ENCODE assay signal across 14 cellular contexts in the genomic region with DNA sequence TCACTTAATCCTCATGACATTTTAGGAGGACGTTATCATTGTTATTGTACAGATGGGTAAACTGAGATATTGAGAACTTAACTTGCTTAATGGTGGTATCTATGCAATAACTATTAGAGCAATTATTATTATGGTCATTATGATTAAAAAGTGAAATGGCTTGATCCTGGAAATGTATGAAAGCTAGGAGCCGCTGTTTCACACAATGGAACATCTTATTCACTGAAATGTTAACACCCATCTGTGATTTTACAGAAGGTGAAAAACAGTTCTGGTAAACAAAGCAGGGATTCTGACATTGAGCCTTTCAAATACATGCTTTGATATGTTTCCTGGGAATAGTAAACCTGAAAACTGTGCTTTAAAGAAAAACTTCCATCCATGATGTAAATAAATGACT.
DNase-seq lines count a peak whose midpoint lies in the region; ATAC-seq, FAIRE-seq and TF ChIP-seq lines count a peak whose summit lies in the region.
"Had no signal": no experiment of that assay in that cellular context is flagged by ENCODE, and none has a peak within 500 bp of the region (broad histone marks: within the 10 kb centered on the region; RNA-seq: fewer than 3 reads in every experiment).

No MANE protein-coding gene starts in this region.

- no peak for FAIRE-seq in pancreas (lab: Jason Lieb, UNC)
- FAIRE-seq: GM12891, H54 had no signal

- DNase-seq in left ventricle myocardium inferior, result no peak
- no peak for DNase-seq in left ventricle myocardium superior
- DNase-seq in NCI-H1930 (lab: John Stamatoyannopoulos, UW), result peak; percentile 36 to 79
- DNase-seq in endodermal cell, result no peak
- no peak for DNase-seq in pancreas
- DNase-seq in NCI-H2171 treated with DMSO at 0.1 percent for 48 hours (lab: John Stamatoyannopoulos, UW), result no peak
- DNase-seq in GM10266 (ENCODE audit: extremely low spot score), result no peak
- no peak for DNase-seq in occipital lobe (lab: John Stamatoyannopoulos, UW)
- DNase-seq: 8988T; CD4-positive, CD25-positive, alpha-beta regulatory T cell; DMS79 had no signal

- H3K9me3 ChIP-seq in left ventricle myocardium inferior (replicated peaks) (no peaks in the 10 kb centered on the region), endodermal cell (ENCODE audit: control insufficient read depth, low read length) (no peaks in the 10 kb centered on the region), pancreas (no peaks in the 10 kb centered on the region)
- H3K9me3 ChIP-seq: BLaER1 treated with 17β-estradiol and CSF1 and Interleukin-3, amounts not matched to agents 10 nM and 100 nM had no signal

- peaks cover 6% of the 10 kb centered on the region for H3K4me1 Mint-ChIP-seq in endodermal cell

- H3K9me3 Mint-ChIP-seq in endodermal cell, result no peaks in the 10 kb centered on the region

- no peaks in the 10 kb centered on the region for H3K27me3 Mint-ChIP-seq in endodermal cell (ENCODE audit: insufficient read depth)
- H3K27me3 Mint-ChIP-seq: CD4-positive, CD25-positive, alpha-beta regulatory T cell had no signal

- no peak overlapping the region for H3K9ac ChIP-seq in endodermal cell (ENCODE audit: extremely low read depth, low read length, poor library complexity, severe bottlenecking)
- H3K9ac ChIP-seq: BLaER1 treated with 17β-estradiol and CSF1 and Interleukin-3, amounts not matched to agents 10 nM and 100 nM had no signal

- intact Hi-C loops in left ventricle myocardium inferior (cut with micrococcal nuclease), result no loop called here
- intact Hi-C loops in left ventricle myocardium superior (cut with micrococcal nuclease), result no loop called here
- intact Hi-C loops in pancreas (cut with DNase I), result no loop called here

- H3K27ac Mint-ChIP-seq in endodermal cell, result no peak overlapping the region
- H3K27ac Mint-ChIP-seq: CD4-positive, CD25-positive, alpha-beta regulatory T cell had no signal

- no peaks in the 10 kb centered on the region for H3K4me1 ChIP-seq in left ventricle myocardium inferior
- peaks cover 9% of the 10 kb centered on the region for H3K4me1 ChIP-seq in endodermal cell (ENCODE audit: control insufficient read depth, insufficient read depth, low read length)
- peaks cover 0 to 5% (median 0%) of the 10 kb centered on the region in 3 donors for H3K4me1 ChIP-seq in pancreas
- H3K4me1 ChIP-seq: BLaER1 treated with 17β-estradiol and CSF1 and Interleukin-3, amounts not matched to agents 10 nM and 100 nM had no signal

- H3K36me3 Mint-ChIP-seq in endodermal cell (ENCODE audit: low read depth), result no peaks in the 10 kb centered on the region
- H3K36me3 Mint-ChIP-seq: CD4-positive, CD25-positive, alpha-beta regulatory T cell had no signal

- H3K27me3 ChIP-seq in left ventricle myocardium inferior (ENCODE audit: low read depth) (no peaks in the 10 kb centered on the region), endodermal cell (ENCODE audit: control insufficient read depth, insufficient read depth, low read length, poor library complexity, severe bottlenecking) (no peaks in the 10 kb centered on the region), pancreas (no peaks in the 10 kb centered on the region)
- H3K27me3 ChIP-seq: BLaER1 treated with 17β-estradiol and CSF1 and Interleukin-3, amounts not matched to agents 10 nM and 100 nM had no signal

- no peak overlapping the region for H3K4me3 Mint-ChIP-seq in endodermal cell
- H3K4me3 Mint-ChIP-seq: CD4-positive, CD25-positive, alpha-beta regulatory T cell had no signal

- no peak overlapping the region for H3K4me3 ChIP-seq in left ventricle myocardium inferior
- H3K4me3 ChIP-seq in endodermal cell (ENCODE audit: low read length), result no peak overlapping the region
- no peak overlapping the region for H3K4me3 ChIP-seq in pancreas
- H3K4me3 ChIP-seq: BLaER1 treated with 17β-estradiol and CSF1 and Interleukin-3, amounts not matched to agents 10 nM and 100 nM had no signal

- H3K36me3 ChIP-seq in left ventricle myocardium inferior (no peaks in the 10 kb centered on the region), endodermal cell (ENCODE audit: control insufficient read depth, insufficient read depth, low read length) (no peaks in the 10 kb centered on the region), pancreas (no peaks in the 10 kb centered on the region)
- H3K36me3 ChIP-seq: BLaER1 treated with 17β-estradiol and CSF1 and Interleukin-3, amounts not matched to agents 10 nM and 100 nM had no signal

- H3K27ac ChIP-seq in left ventricle myocardium inferior (replicated peaks) (no peak overlapping the region), endodermal cell (ENCODE audit: low read depth, low read length) (peak overlapping the region; percentile 33), pancreas (no peak overlapping the region)
- H3K27ac ChIP-seq: BLaER1 treated with 17β-estradiol and CSF1 and Interleukin-3, amounts not matched to agents 10 nM and 100 nM had no signal

- WGBS in endodermal cell (ENCODE audit: insufficient coverage in 1 of 2, insufficient read length in 1 of 2), 2 experiments, result 100% methylated on average over 1 of the region's 2 CpGs
- WGBS in pancreas, 2 donors, result 77 to 85% methylated on average over 2 of the region's 2 CpGs

- ATAC-seq in left ventricle myocardium superior (no peak), pancreas (peak in 3 of 4 donors; percentile 37 to 54 (median 42))

- TF ChIP-seq CTCF in left ventricle myocardium inferior (IDR thresholded peaks at IDR 0.05; ENCODE audit: borderline replicate concordance) (peak; percentile 11), endodermal cell (conservative IDR thresholded peaks at IDR 0.05) (no peak), pancreas (IDR thresholded peaks at IDR 0.05) (no peak), GM10266 (IDR thresholded peaks at IDR 0.05; ENCODE audit: control insufficient read depth, insufficient read depth, low read depth, missing control alignments) (no peak)

Comparison
In these comparisons a context has a peak if more than half of its experiments do, and no peak if none do; other contexts are left out.
1. DNase-seq: peak in NCI-H1930 (2 of 2); none in left ventricle myocardium inferior (single experiment), left ventricle myocardium superior (single experiment), endodermal cell (single experiment), pancreas (0 of 6), NCI-H2171 treated with DMSO at 0.1 percent for 48 hours (single experiment), GM10266 (single experiment) and occipital lobe (single experiment).